9 cellular contexts compared by ENCODE assay signal in the genomic region with DNA sequence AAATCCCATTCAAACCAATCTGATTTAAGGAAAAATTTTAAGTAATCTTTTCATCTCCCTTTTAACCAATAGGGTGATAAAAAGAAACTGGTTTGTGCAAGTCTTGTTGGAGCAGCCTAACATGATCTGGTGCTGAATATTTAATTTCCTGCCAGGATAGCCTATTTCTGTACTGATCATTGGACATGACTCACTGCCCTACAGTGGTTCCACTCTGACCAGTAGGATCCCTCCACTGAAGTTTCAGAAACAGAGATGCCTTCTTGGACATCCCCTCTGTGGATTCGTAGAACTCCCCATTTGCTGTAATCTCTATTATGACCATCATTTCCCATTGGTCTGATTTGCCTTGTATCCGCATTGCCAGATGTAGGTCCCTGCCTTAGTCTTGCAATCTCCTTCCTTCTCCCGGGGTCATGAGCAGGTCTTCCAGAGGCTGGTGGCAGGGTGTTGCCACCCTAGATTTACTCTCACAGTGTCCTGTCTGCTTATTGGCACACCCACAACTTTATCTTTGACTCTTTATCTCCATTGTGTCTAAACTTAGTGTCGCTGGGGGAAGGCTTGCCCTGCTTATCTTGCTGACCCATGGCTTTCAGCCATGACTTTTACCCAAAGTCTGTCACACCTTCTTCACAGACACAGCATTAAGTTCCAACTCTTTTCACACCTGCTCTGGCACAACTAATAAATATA. TPM values are rescaled to one million over a fixed set of nuclear protein-coding genes. Genes with fewer than 3 reads are reported as not detected.
"Had no signal": no experiment of that assay in that cellular context is flagged by ENCODE, and none has a peak within 500 bp of the region (broad histone marks: within the 10 kb centered on the region; RNA-seq: fewer than 3 reads in every experiment).

No MANE protein-coding gene starts in this region.

- H3K27ac ChIP-seq: epithelial cell of prostate, ovary had no signal

- H3K9me3 ChIP-seq: ovary had no signal

- H3K36me3 ChIP-seq: ovary had no signal

- ATAC-seq: naive thymus-derived CD4-positive, alpha-beta T cell; stimulated activated memory B cell treated with anti-CD40 and anti-IgM and Interleukin-4, amounts not matched to agents 10 μg/mL and 1 μg/mL and 100 μg/mL, for 72 hours had no signal

- DNase-seq: activated B cell treated with CpG ODN at 0.5 μM for 24 hours; activated CD4-positive, alpha-beta T cell treated with anti-CD3 and anti-CD28 coated beads, Interleukin-2, amount 10 ng/mL, durations not matched to agents 7 days and 5 days; activated naive CD8-positive, alpha-beta T cell treated with anti-CD3 and anti-CD28 coated beads for 36 hours; amygdala; effector memory CD4-positive, alpha-beta T cell; naive thymus-derived CD4-positive, alpha-beta T cell; ovary had no signal

- H3K4me3 ChIP-seq: ovary had no signal

- H3K27me3 ChIP-seq: ovary had no signal

RNA-seq across cellular contexts. Expression of a gene that starts 12.3 kb away (rescaled TPM):
- polyA plus RNA-seq: naive thymus-derived CD4-positive, alpha-beta T cell had no signal
